In the genomic region with DNA sequence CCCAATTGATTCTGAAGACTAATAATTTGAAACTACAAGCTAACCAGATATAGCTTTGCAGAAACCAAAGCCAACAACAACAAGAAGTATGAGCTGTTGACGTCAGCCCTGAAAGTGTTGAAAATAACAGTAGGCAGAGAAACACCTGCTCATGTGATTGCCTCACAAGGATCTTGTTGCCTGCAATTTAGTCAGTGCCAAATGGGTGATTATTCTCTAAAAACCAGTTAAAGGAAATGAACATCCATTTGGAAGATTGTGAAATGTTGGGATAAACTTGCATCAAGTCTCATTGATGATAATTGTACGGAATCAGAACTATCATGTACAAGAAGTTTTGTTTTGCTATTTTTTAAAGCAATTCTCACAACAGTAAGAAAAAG, we compare ENCODE assay signal across 8 cellular contexts. TPM values are rescaled to one million over a fixed set of nuclear protein-coding genes. Genes with fewer than 3 reads are reported as not detected.
DNase-seq lines count a peak whose midpoint lies in the region; ATAC-seq and TF ChIP-seq lines count a peak whose summit lies in the region.

No MANE protein-coding gene starts in this region.

- peak overlapping the region; percentile 28 to 39 (median 34) for H3K4me3 ChIP-seq in skin epidermis

- H3K4me3 Mint-ChIP-seq in activated naive CD8-positive, alpha-beta T cell treated with anti-CD3 and anti-CD28 coated beads, Interleukin-2, amount 50 U/mL, for 24 hours, result peak overlapping the region; percentile 99
- no peak overlapping the region for H3K4me3 Mint-ChIP-seq in Calu3 (ENCODE audit: low read depth, unreplicated experiment)

- peaks cover 75% of the 10 kb centered on the region for H3K36me3 Mint-ChIP-seq in activated naive CD8-positive, alpha-beta T cell treated with anti-CD3 and anti-CD28 coated beads, Interleukin-2, amount 50 U/mL, for 24 hours (ENCODE audit: low read depth)
- no peaks in the 10 kb centered on the region for H3K36me3 Mint-ChIP-seq in Calu3 (ENCODE audit: insufficient read depth, unreplicated experiment)

- peaks cover 46% of the 10 kb centered on the region for H3K4me1 Mint-ChIP-seq in activated naive CD8-positive, alpha-beta T cell treated with anti-CD3 and anti-CD28 coated beads, Interleukin-2, amount 50 U/mL, for 24 hours
- peaks cover 5% of the 10 kb centered on the region for H3K4me1 Mint-ChIP-seq in Calu3 (ENCODE audit: low read depth, unreplicated experiment)

- BruUV-seq in Calu3 (replicated peaks; lab: Mats Ljungman, UMichigan), result no TSS peak

- H3K27ac Mint-ChIP-seq in activated naive CD8-positive, alpha-beta T cell treated with anti-CD3 and anti-CD28 coated beads, Interleukin-2, amount 50 U/mL, for 24 hours, result peak overlapping the region; percentile 99
- no peak overlapping the region for H3K27ac Mint-ChIP-seq in Calu3 (ENCODE audit: unreplicated experiment)

- no peaks in the 10 kb centered on the region for H3K9me3 Mint-ChIP-seq in activated naive CD8-positive, alpha-beta T cell treated with anti-CD3 and anti-CD28 coated beads, Interleukin-2, amount 50 U/mL, for 24 hours
- H3K9me3 Mint-ChIP-seq in Calu3 (ENCODE audit: low read depth, unreplicated experiment), result no peaks in the 10 kb centered on the region

- no peak for TF ChIP-seq CTCF in GM10248 (IDR thresholded peaks at IDR 0.05; ENCODE audit: control extremely low read depth, extremely low read depth, low read depth, missing control alignments)
- no peak for TF ChIP-seq CTCF in Calu3 (IDR thresholded peaks at IDR 0.05; ENCODE audit: unreplicated experiment)

- H3K27me3 Mint-ChIP-seq in activated naive CD8-positive, alpha-beta T cell treated with anti-CD3 and anti-CD28 coated beads, Interleukin-2, amount 50 U/mL, for 24 hours, result no peaks in the 10 kb centered on the region
- H3K27me3 Mint-ChIP-seq in Calu3 (ENCODE audit: unreplicated experiment), result no peaks in the 10 kb centered on the region

- DNase-seq in GM10248 (ENCODE audit: extremely low spot score) (peak; percentile 38), NCI-H526 treated with DMSO at 0.1 percent for 48 hours (lab: John Stamatoyannopoulos, UW) (no peak), mesenteric fat pad (ENCODE audit: low spot score) (no peak), Calu3 (no peak)
- no peak for DNase-seq in activated naive CD8-positive, alpha-beta T cell treated with anti-CD3 and anti-CD28 coated beads, Interleukin-2, amount 50 U/mL, for 24 hours

- CTCF ChIA-PET in GM10248 (lab: Yijun Ruan, JAX), result interaction anchor here (0.9 to 8.2 kb wide), 12 partner anchors 13 to 114 kb away, joined by 3 to 49 read pairs (median 8); partner anchors contain the start of gene ERMN
- CTCF ChIA-PET in Calu3 (lab: Charles Lee), result no interaction called here

- peak overlapping the region in 16 of 21 experiments; percentile 17 to 90 (median 74) for H3K27ac ChIP-seq in skin epidermis

- intact Hi-C loops in Calu3 (cut with micrococcal nuclease; ENCODE audit: unreplicated experiment), result no loop called here

- peak; percentile 40 for ATAC-seq in GM19438 (IDR thresholded peaks at IDR 0.05; ENCODE audit: low read depth, unreplicated experiment)
- peak; percentile 30 for ATAC-seq in HG03457 (IDR thresholded peaks at IDR 0.05; ENCODE audit: unreplicated experiment)
- no peak for ATAC-seq in activated naive CD8-positive, alpha-beta T cell treated with anti-CD3 and anti-CD28 coated beads, Interleukin-2, amount 50 U/mL, for 24 hours

- POLR2A ChIA-PET in GM10248 (lab: Yijun Ruan, JAX), result interaction anchor here (0.7 to 3.0 kb wide), 4 partner anchors 20 to 137 kb away, joined by 3 to 13 read pairs (median 8); no protein-coding TSS in a partner anchor

RNA-seq across cellular contexts. Expression of gene CYTIP, which starts 2.8 kb away (rescaled TPM):
- total RNA-seq in mesenteric fat pad, result 16.0 TPM
- total RNA-seq in Calu3 (2022), result not detected in 2 replicates

Comparison
In these comparisons a context has a peak if more than half of its experiments do, and no peak if none do; other contexts are left out.
1. RNA of gene CYTIP, which starts 2.8 kb away (total RNA-seq): 16.0 TPM in mesenteric fat pad (single experiment); not detected in Calu3; every median in the first group is over 10 times any median in the second.